ENCODE assay signal across 8 cellular contexts in genomic region chr6:43009124-43009523, GRCh38. TPM values are rescaled to one million over a fixed set of nuclear protein-coding genes. Genes with fewer than 3 reads are reported as not detected.
DNase-seq lines count a peak whose midpoint lies in the region; ATAC-seq, FAIRE-seq and TF ChIP-seq lines count a peak whose summit lies in the region.

No MANE protein-coding gene starts in this region.

- FAIRE-seq in K562 (lab: Jason Lieb, UNC): peak; percentile 75

- in situ Hi-C loops in K562 (cut with MboI): no loop called here

- H3K36me3 ChIP-seq in PC-9 (ENCODE audit: low read depth): no peaks in the 10 kb centered on the region
- peaks cover 71% of the 10 kb centered on the region for H3K36me3 ChIP-seq in K562 (ENCODE audit: control insufficient read depth, insufficient read depth, low read length)

- TF ChIP-seq CTCF in AG04450 (IDR thresholded peaks at IDR 0.05; ENCODE audit: low read depth, low read length) (peak; percentile 53), GM12873 (IDR thresholded peaks at IDR 0.05; ENCODE audit: insufficient read depth, low read depth, low read length, missing control alignments) (peak; percentile 64), PC-9 (conservative IDR thresholded peaks at IDR 0.05) (peak; percentile 62), K562 (IDR thresholded peaks at IDR 0.05 in 2 of 3, conservative IDR thresholded peaks at IDR 0.05 in 1 of 3; ENCODE audit: insufficient read depth in 2 of 3, low read depth in 1 of 3, low read length in 3 of 3) (peak; percentile 70 to 80 (median 77))

- no peaks in the 10 kb centered on the region; the same call in 1 of the 2 replicates for H4K20me1 ChIP-seq in PC-9 (ENCODE audit: insufficient read depth)
- H4K20me1 ChIP-seq in K562 (replicated peaks; ENCODE audit: control insufficient read depth, insufficient read depth, low read length): no peaks in the 10 kb centered on the region; the same call in 1 of the 2 replicates

- no peaks in the 10 kb centered on the region; the same call in none of the 2 replicates for H3F3A ChIP-seq in PC-9 (ENCODE audit: insufficient read depth, low read depth)

- CTCF ChIA-PET in AG04450 (lab: Charles Lee) (interaction anchor here (1.2 to 2.0 kb wide), 2 partner anchors 18 to 135 kb away, joined by 4 to 5 read pairs; no protein-coding TSS in a partner anchor), PC-9 (lab: Charles Lee) (interaction anchor here (0.6 kb wide), 1 partner anchor 95 kb away, joined by 3 read pairs; no protein-coding TSS in a partner anchor), K562 (lab: Yijun Ruan, JAX; ENCODE audit: low intra/inter-chr PET ratio) (interaction anchor here (0.6 to 2.0 kb wide), 3 partner anchors 121 to 263 kb away, joined by 4 to 15 read pairs (median 8); no protein-coding TSS in a partner anchor)

- H3K27ac ChIP-seq in AG04450 (ENCODE audit: low read depth, low read length): no peak overlapping the region
- H3K27ac ChIP-seq in PC-9: no peak overlapping the region
- H3K27ac ChIP-seq in K562 (ENCODE audit: extremely low read depth, low read depth, low read length): no peak overlapping the region

- no peak overlapping the region for H3K4me2 ChIP-seq in PC-9
- H3K4me2 ChIP-seq in K562 (ENCODE audit: insufficient read depth, low read length): no peak overlapping the region

- no peaks in the 10 kb centered on the region for H3K9me3 ChIP-seq in AG04450 (ENCODE audit: control insufficient read depth, insufficient read depth, low read length)
- H3K9me3 ChIP-seq in PC-9 (ENCODE audit: insufficient read depth, low read depth): no peaks in the 10 kb centered on the region
- no peaks in the 10 kb centered on the region for H3K9me3 ChIP-seq in K562 (replicated peaks; ENCODE audit: control insufficient read depth, insufficient read depth, low read depth, low read length)

- TF ChIP-seq EP300 in K562 (IDR thresholded peaks at IDR 0.05; ENCODE audit: low read length): no peak

- TF ChIP-seq RAD21 in K562 (CRISPR knock-in tag; conservative IDR thresholded peaks at IDR 0.05 in 1 of 2, IDR thresholded peaks at IDR 0.05 in 1 of 2): peak; percentile 70 to 77

- H3K4me1 ChIP-seq in PC-9 (replicated peaks; ENCODE audit: insufficient read depth): peaks cover 12% of the 10 kb centered on the region
- H3K4me1 ChIP-seq in K562 (replicated peaks in 1 of 2; ENCODE audit: control insufficient read depth in 2 of 2, insufficient read depth in 2 of 2, low read length in 2 of 2): peaks cover 11 to 14% of the 10 kb centered on the region in 2 experiments; a peak in 3 of 5 replicates

- no peak for TF ChIP-seq POLR2A in K562 (conservative IDR thresholded peaks at IDR 0.05)

- DNase-seq in AG04450 (ENCODE audit: low read depth, low spot score) (no peak), PC-9 (peak in 1 of 2 experiments; percentile 24), K562 (ENCODE audit: extremely low read depth in 1 of 4, low spot score in 3 of 4) (peak; percentile 40 to 80 (median 54)), mucosa of gallbladder (ENCODE audit: low spot score) (peak; percentile 13)

- 59% methylated on average over 6 of the region's 6 CpGs for WGBS in K562 (ENCODE audit: insufficient coverage, low coverage, missing lambda C conversion rate)

- H3K79me2 ChIP-seq in PC-9 (ENCODE audit: low read depth): peaks cover 16% of the 10 kb centered on the region
- peaks cover 18% of the 10 kb centered on the region for H3K79me2 ChIP-seq in K562 (ENCODE audit: control insufficient read depth, insufficient read depth, low read length)

- no peak overlapping the region for H3K4me3 ChIP-seq in AG04450 (ENCODE audit: low read depth, low read length)
- H3K4me3 ChIP-seq in PC-9: no peak overlapping the region
- H3K4me3 ChIP-seq in K562: no peak overlapping the region

- BruUV-seq in PC-9 (replicated peaks; lab: Mats Ljungman, UMichigan) (no TSS peak), K562 (replicated peaks; lab: Mats Ljungman, UMichigan) (no TSS peak)

- POLR2A ChIA-PET in AG04450 (lab: Yijun Ruan, JAX): no interaction called here
- POLR2A ChIA-PET in PC-9 (lab: Charles Lee; ENCODE audit: unreplicated experiment): interaction anchor here (0.6 kb wide), 1 partner anchor 356 kb away, joined by 3 read pairs; no protein-coding TSS in a partner anchor
- POLR2A ChIA-PET in K562 (lab: Yijun Ruan, JAX): interaction anchor here (0.5 to 2.3 kb wide), 5 partner anchors 40 to 1228 kb away, joined by 3 to 5 read pairs (median 3); no protein-coding TSS in a partner anchor

- ATAC-seq in K562 (peak; percentile 24), GM19324 (IDR thresholded peaks at IDR 0.05; ENCODE audit: low FRiP score, unreplicated experiment) (no peak), GM18502 (IDR thresholded peaks at IDR 0.05; ENCODE audit: poor library complexity, unreplicated experiment) (no peak), HG03565 (IDR thresholded peaks at IDR 0.05; ENCODE audit: unreplicated experiment) (no peak)

- no peaks in the 10 kb centered on the region for H3K9me2 ChIP-seq in PC-9 (ENCODE audit: insufficient read depth)

- intact Hi-C loops in PC-9 (cut with micrococcal nuclease; ENCODE audit: unreplicated experiment) (no loop called here), K562 (cut with micrococcal nuclease) (loop anchor here (1.0 kb wide), 1 partner anchor 134 kb away; no protein-coding TSS in a partner anchor)

- H3K9me1 ChIP-seq in K562 (ENCODE audit: control insufficient read depth, insufficient read depth, low read length): no peaks in the 10 kb centered on the region

- H3K27me3 ChIP-seq in AG04450 (ENCODE audit: control insufficient read depth, insufficient read depth, low read length) (no peaks in the 10 kb centered on the region), PC-9 (ENCODE audit: insufficient read depth, low read depth) (no peaks in the 10 kb centered on the region), K562 (ENCODE audit: control insufficient read depth in 2 of 2, insufficient read depth in 2 of 2, low read length in 2 of 2) (no peaks in the 10 kb centered on the region)

- H3K9ac ChIP-seq in K562 (ENCODE audit: insufficient read depth in 1 of 2, low read depth in 2 of 2, low read length in 2 of 2): no peak overlapping the region; a peak in 1 of 4 replicates

- H2AFZ ChIP-seq in PC-9 (no peak overlapping the region), K562 (ENCODE audit: low read depth, low read length) (no peak overlapping the region)

RNA-seq across cellular contexts. Expression of gene MEA1, which starts 4.6 kb away (rescaled TPM):
- polyA plus RNA-seq in AG04450 (2011; rRNA removed) (86.5 and 97.9 TPM in 2 replicates), K562 (2011; rRNA removed) (119 and 138 TPM in 2 replicates), K562 (2014; fragmentation: Illumina TruSeq; extraction: Trizol) (156 and 199 TPM in 2 replicates), K562 (2014; fragmentation: Nextera tagmentation; extraction: Ambion mirVana) (100 to 1,000 TPM; 152 to 210 TPM), K562 (2014; rRNA removed) (141 and 143 TPM in 2 replicates)
- 43.3 and 48.0 TPM in 2 replicates for polyA minus RNA-seq in AG04450 (2011; rRNA and poly(A)+ RNA removed)
- total RNA-seq in PC-9 (2021) (77.0 and 77.6 TPM in 2 replicates), K562 (2014; rRNA removed) (120 and 154 TPM in 2 replicates), K562 (2014; rRNA removed; fragmentation: Illumina TruSeq; extraction: Trizol) (126 and 153 TPM in 2 replicates), K562 (2015; rRNA removed; fragmentation: Illumina TruSeq; extraction: Trizol) (201 and 209 TPM in 2 replicates), K562 (2021) (86.8 and 91.5 TPM in 2 replicates), mucosa of gallbladder (66.3 TPM)
- total RNA-seq in K562 (2011; cell fraction: chromatin; rRNA removed; ENCODE audit: low replicate concordance): 15.3 and 36.8 TPM in 2 replicates
- total RNA-seq in K562 (2011; cell fraction: nucleolus; rRNA removed): 27.6 and 32.5 TPM in 2 replicates
- 30.6 and 41.0 TPM in 2 replicates for total RNA-seq in K562 (2011; cell fraction: nucleoplasm; rRNA removed)
- polyA plus RNA-seq in K562 (2011; cell fraction: cytosol; rRNA removed): 111 and 124 TPM in 2 replicates
- polyA plus RNA-seq in K562 (2011; cell fraction: nucleus; rRNA removed): 44.3 and 46.6 TPM in 2 replicates
- polyA plus RNA-seq in K562 (2012): 119 and 152 TPM in 2 replicates
- 75.7 and 85.3 TPM in 2 replicates for polyA minus RNA-seq in K562 (2011; rRNA and poly(A)+ RNA removed)
- polyA minus RNA-seq in K562 (2011; cell fraction: cytosol; rRNA and poly(A)+ RNA removed): 24.2 and 36.6 TPM in 2 replicates
- polyA minus RNA-seq in K562 (2011; cell fraction: nucleus; rRNA and poly(A)+ RNA removed): 12.1 and 21.3 TPM in 2 replicates

RNA-seq across cellular contexts. Expression of gene KLHDC3, which starts 4.9 kb away (rescaled TPM):
- polyA plus RNA-seq in AG04450 (2011; rRNA removed) (41.3 and 48.8 TPM in 2 replicates), K562 (2011; rRNA removed) (118 and 135 TPM in 2 replicates), K562 (2014; fragmentation: Illumina TruSeq; extraction: Trizol) (159 and 168 TPM in 2 replicates), K562 (2014; fragmentation: Nextera tagmentation; extraction: Ambion mirVana) (10 to 100 TPM in 1 of 2 experiments, 1 to 10 TPM in 1; 4.5 to 14.7 TPM), K562 (2014; rRNA removed) (104 and 136 TPM in 2 replicates)
- 51.5 and 66.1 TPM in 2 replicates for polyA minus RNA-seq in AG04450 (2011; rRNA and poly(A)+ RNA removed)
- total RNA-seq in PC-9 (2021) (104 and 122 TPM in 2 replicates), K562 (2014; rRNA removed) (126 and 175 TPM in 2 replicates), K562 (2014; rRNA removed; fragmentation: Illumina TruSeq; extraction: Trizol) (90.4 and 107 TPM in 2 replicates), K562 (2015; rRNA removed; fragmentation: Illumina TruSeq; extraction: Trizol) (100 and 104 TPM in 2 replicates), K562 (2021) (167 and 171 TPM in 2 replicates), mucosa of gallbladder (93.8 TPM)
- total RNA-seq in K562 (2011; cell fraction: chromatin; rRNA removed; ENCODE audit: low replicate concordance): 17.4 and 46.6 TPM in 2 replicates
- 40.4 and 42.0 TPM in 2 replicates for total RNA-seq in K562 (2011; cell fraction: nucleolus; rRNA removed)
- total RNA-seq in K562 (2011; cell fraction: nucleoplasm; rRNA removed): 37.5 and 44.4 TPM in 2 replicates
- polyA plus RNA-seq in K562 (2011; cell fraction: cytosol; rRNA removed): 185 and 218 TPM in 2 replicates
- polyA plus RNA-seq in K562 (2011; cell fraction: nucleus; rRNA removed): 122 and 129 TPM in 2 replicates
- 136 and 151 TPM in 2 replicates for polyA plus RNA-seq in K562 (2012)
- 82.2 and 107 TPM in 2 replicates for polyA minus RNA-seq in K562 (2011; rRNA and poly(A)+ RNA removed)
- 59.7 and 67.4 TPM in 2 replicates for polyA minus RNA-seq in K562 (2011; cell fraction: cytosol; rRNA and poly(A)+ RNA removed)
- 17.8 and 26.3 TPM in 2 replicates for polyA minus RNA-seq in K562 (2011; cell fraction: nucleus; rRNA and poly(A)+ RNA removed)

RNA-seq across cellular contexts. Expression of gene RRP36, which starts 12.3 kb away (rescaled TPM):
- polyA plus RNA-seq in AG04450 (2011; rRNA removed): 50.3 and 54.0 TPM in 2 replicates
- polyA minus RNA-seq in AG04450 (2011; rRNA and poly(A)+ RNA removed): 43.2 and 43.7 TPM in 2 replicates
- total RNA-seq in PC-9 (2021): 45.2 and 62.5 TPM in 2 replicates
- 51.0 and 53.5 TPM in 2 replicates for total RNA-seq in K562 (2011; cell fraction: chromatin; rRNA removed; ENCODE audit: low replicate concordance)
- 31.8 and 33.4 TPM in 2 replicates for total RNA-seq in K562 (2011; cell fraction: nucleolus; rRNA removed)
- 45.2 and 57.8 TPM in 2 replicates for total RNA-seq in K562 (2011; cell fraction: nucleoplasm; rRNA removed)
- 133 and 150 TPM in 2 replicates for total RNA-seq in K562 (2014; rRNA removed)
- 138 and 143 TPM in 2 replicates for total RNA-seq in K562 (2014; rRNA removed; fragmentation: Illumina TruSeq; extraction: Trizol)
- total RNA-seq in K562 (2015; rRNA removed; fragmentation: Illumina TruSeq; extraction: Trizol): 143 and 144 TPM in 2 replicates
- 101 TPM in 2 replicates for total RNA-seq in K562 (2021)
- 68.4 and 83.5 TPM in 2 replicates for polyA plus RNA-seq in K562 (2011; rRNA removed)
- 47.5 and 48.7 TPM in 2 replicates for polyA plus RNA-seq in K562 (2011; cell fraction: cytosol; rRNA removed)
- polyA plus RNA-seq in K562 (2011; cell fraction: nucleus; rRNA removed): 27.9 and 28.0 TPM in 2 replicates
- polyA plus RNA-seq in K562 (2012): 72.2 and 89.9 TPM in 2 replicates
- polyA plus RNA-seq in K562 (2014; fragmentation: Illumina TruSeq; extraction: Trizol): 93.6 and 114 TPM in 2 replicates
- 10 to 100 TPM; 27.6 to 31.7 TPM for polyA plus RNA-seq in K562 (2014; fragmentation: Nextera tagmentation; extraction: Ambion mirVana)
- polyA plus RNA-seq in K562 (2014; rRNA removed): 129 and 132 TPM in 2 replicates
- polyA minus RNA-seq in K562 (2011; rRNA and poly(A)+ RNA removed): 84.8 and 92.8 TPM in 2 replicates
- polyA minus RNA-seq in K562 (2011; cell fraction: cytosol; rRNA and poly(A)+ RNA removed): 31.9 and 35.8 TPM in 2 replicates
- 14.8 and 22.3 TPM in 2 replicates for polyA minus RNA-seq in K562 (2011; cell fraction: nucleus; rRNA and poly(A)+ RNA removed)
- 40.6 TPM for total RNA-seq in mucosa of gallbladder

RNA-seq across cellular contexts. Expression of gene PPP2R5D, which starts 24.8 kb away (rescaled TPM):
- polyA plus RNA-seq in AG04450 (2011; rRNA removed) (59.5 and 61.5 TPM in 2 replicates), K562 (2011; rRNA removed) (55.5 and 63.3 TPM in 2 replicates), K562 (2014; fragmentation: Illumina TruSeq; extraction: Trizol) (68.8 and 96.1 TPM in 2 replicates), K562 (2014; fragmentation: Nextera tagmentation; extraction: Ambion mirVana) (1 to 10 TPM; 1.3 to 1.9 TPM), K562 (2014; rRNA removed) (36.6 and 38.4 TPM in 2 replicates)
- 65.7 and 69.9 TPM in 2 replicates for polyA minus RNA-seq in AG04450 (2011; rRNA and poly(A)+ RNA removed)
- total RNA-seq in PC-9 (2021) (42.9 and 53.7 TPM in 2 replicates), K562 (2014; rRNA removed) (45.2 and 50.5 TPM in 2 replicates), K562 (2014; rRNA removed; fragmentation: Illumina TruSeq; extraction: Trizol) (35.3 and 36.3 TPM in 2 replicates), K562 (2015; rRNA removed; fragmentation: Illumina TruSeq; extraction: Trizol) (37.4 and 37.7 TPM in 2 replicates), K562 (2021) (45.3 and 45.5 TPM in 2 replicates), mucosa of gallbladder (34.9 TPM)
- 38.6 and 59.6 TPM in 2 replicates for total RNA-seq in K562 (2011; cell fraction: chromatin; rRNA removed; ENCODE audit: low replicate concordance)
- total RNA-seq in K562 (2011; cell fraction: nucleolus; rRNA removed): 30.7 and 31.6 TPM in 2 replicates
- total RNA-seq in K562 (2011; cell fraction: nucleoplasm; rRNA removed): 27.2 and 28.7 TPM in 2 replicates
- 54.5 and 68.2 TPM in 2 replicates for polyA plus RNA-seq in K562 (2011; cell fraction: cytosol; rRNA removed)
- 67.6 and 72.7 TPM in 2 replicates for polyA plus RNA-seq in K562 (2011; cell fraction: nucleus; rRNA removed)
- 38.2 and 39.5 TPM in 2 replicates for polyA plus RNA-seq in K562 (2012)
- 68.3 and 79.2 TPM in 2 replicates for polyA minus RNA-seq in K562 (2011; rRNA and poly(A)+ RNA removed)
- polyA minus RNA-seq in K562 (2011; cell fraction: cytosol; rRNA and poly(A)+ RNA removed): 33.3 and 34.8 TPM in 2 replicates
- polyA minus RNA-seq in K562 (2011; cell fraction: nucleus; rRNA and poly(A)+ RNA removed): 7.9 and 13.9 TPM in 2 replicates

RNA-seq across cellular contexts. Expression of gene PEX6, which starts 30.1 kb away (rescaled TPM):
- polyA plus RNA-seq in AG04450 (2011; rRNA removed) (6.8 and 7.4 TPM in 2 replicates), K562 (2011; rRNA removed) (6.4 and 10.9 TPM in 2 replicates), K562 (2014; fragmentation: Illumina TruSeq; extraction: Trizol) (9.6 and 10.6 TPM in 2 replicates), K562 (2014; fragmentation: Nextera tagmentation; extraction: Ambion mirVana) (under 1 TPM; 0.17 to 0.77 TPM), K562 (2014; rRNA removed) (12.3 and 14.1 TPM in 2 replicates)
- 11.2 and 11.8 TPM in 2 replicates for polyA minus RNA-seq in AG04450 (2011; rRNA and poly(A)+ RNA removed)
- total RNA-seq in PC-9 (2021) (25.9 and 31.3 TPM in 2 replicates), K562 (2014; rRNA removed) (17.0 and 26.9 TPM in 2 replicates), K562 (2014; rRNA removed; fragmentation: Illumina TruSeq; extraction: Trizol) (3.4 and 5.7 TPM in 2 replicates), K562 (2015; rRNA removed; fragmentation: Illumina TruSeq; extraction: Trizol) (6.9 and 8.0 TPM in 2 replicates), K562 (2021) (20.8 and 24.3 TPM in 2 replicates), mucosa of gallbladder (53.0 TPM)
- total RNA-seq in K562 (2011; cell fraction: chromatin; rRNA removed; ENCODE audit: low replicate concordance): 12.3 and 36.3 TPM in 2 replicates
- 37.1 and 40.0 TPM in 2 replicates for total RNA-seq in K562 (2011; cell fraction: nucleolus; rRNA removed)
- 16.3 and 18.7 TPM in 2 replicates for total RNA-seq in K562 (2011; cell fraction: nucleoplasm; rRNA removed)
- 7.1 and 11.8 TPM in 2 replicates for polyA plus RNA-seq in K562 (2011; cell fraction: cytosol; rRNA removed)
- 39.8 and 55.5 TPM in 2 replicates for polyA plus RNA-seq in K562 (2011; cell fraction: nucleus; rRNA removed)
- polyA plus RNA-seq in K562 (2012): 17.7 and 44.6 TPM in 2 replicates
- 5.5 and 6.9 TPM in 2 replicates for polyA minus RNA-seq in K562 (2011; rRNA and poly(A)+ RNA removed)
- polyA minus RNA-seq in K562 (2011; cell fraction: cytosol; rRNA and poly(A)+ RNA removed): 8.5 and 10.8 TPM in 2 replicates
- 10.7 and 12.7 TPM in 2 replicates for polyA minus RNA-seq in K562 (2011; cell fraction: nucleus; rRNA and poly(A)+ RNA removed)
